In genomic region chr13:20713014-20713376, GRCh38 we compare ENCODE assay signal across 11 cellular contexts. TPM values are rescaled to one million over a fixed set of nuclear protein-coding genes. Genes with fewer than 3 reads are reported as not detected.
A peak's percentile ranks its signal among the peaks of the same experiment; 100 is the strongest.
DNase-seq lines count a peak whose midpoint lies in the region; ATAC-seq, FAIRE-seq and TF ChIP-seq lines count a peak whose summit lies in the region.
"Had no signal": no experiment of that assay in that cellular context is flagged by ENCODE, and none has a peak within 500 bp of the region (broad histone marks: within the 10 kb centered on the region; RNA-seq: fewer than 3 reads in every experiment).

No MANE protein-coding gene starts in this region.

- H3K36me3 ChIP-seq in heart right ventricle (no peaks in the 10 kb centered on the region), K562 (ENCODE audit: control insufficient read depth, insufficient read depth, low read length) (no peaks in the 10 kb centered on the region), mesendoderm (ENCODE audit: control insufficient read depth, insufficient read depth, low read length) (no peaks in the 10 kb centered on the region), vagina (no peaks in the 10 kb centered on the region)
- H3K36me3 ChIP-seq: colonic mucosa had no signal

- H3K23ac ChIP-seq in mesendoderm (ENCODE audit: low read length) = no peak overlapping the region

- no peak overlapping the region for H4K5ac ChIP-seq in mesendoderm (ENCODE audit: low read length)

- in situ Hi-C loops in K562 (cut with MboI) = loop anchor here (10.0 kb wide), 1 partner anchor 212 kb away; no protein-coding TSS in a partner anchor

- no peaks in the 10 kb centered on the region for H4K20me1 ChIP-seq in K562 (replicated peaks; ENCODE audit: control insufficient read depth, insufficient read depth, low read length)

- TF ChIP-seq CTCF in heart right ventricle (IDR thresholded peaks at IDR 0.05) = no peak
- no peak for TF ChIP-seq CTCF in K562 (IDR thresholded peaks at IDR 0.05 in 2 of 3, conservative IDR thresholded peaks at IDR 0.05 in 1 of 3; ENCODE audit: insufficient read depth in 2 of 3, low read depth in 1 of 3, low read length in 3 of 3)
- TF ChIP-seq CTCF in vagina (IDR thresholded peaks at IDR 0.05) = no peak

- no peak for TF ChIP-seq RAD21 in K562 (CRISPR knock-in tag; conservative IDR thresholded peaks at IDR 0.05 in 1 of 2, IDR thresholded peaks at IDR 0.05 in 1 of 2)

- no peak for FAIRE-seq in K562 (lab: Jason Lieb, UNC)
- FAIRE-seq: islet of Langerhans had no signal

- DNase-seq in heart right ventricle (no peak), Right ventricle myocardium superior (no peak), K562 (ENCODE audit: extremely low read depth in 1 of 4, low spot score in 3 of 4) (no peak), mesendoderm (no peak), vagina (ENCODE audit: extremely low spot score in 2 of 2) (no peak)
- DNase-seq in activated T-cell treated with anti-CD3 and anti-CD28 coated beads, Interleukin-2, amount 50 U/mL, for 48 hours = no peak
- no peak for DNase-seq in activated CD4-positive, alpha-beta T cell treated with anti-CD3 and anti-CD28 coated beads, Interleukin-2, amount 50 U/mL, for 4 hours
- DNase-seq: NCI-H510A treated with DMSO at 0.1 percent for 48 hours had no signal

- H3K79me2 ChIP-seq in K562 (ENCODE audit: control insufficient read depth, insufficient read depth, low read length) (no peaks in the 10 kb centered on the region), mesendoderm (ENCODE audit: control insufficient read depth, insufficient read depth, low read length) (no peaks in the 10 kb centered on the region)

- H2AK5ac ChIP-seq in mesendoderm (ENCODE audit: low read length) = no peak overlapping the region

- POLR2A ChIA-PET in K562 (lab: Yijun Ruan, JAX) = no interaction called here

- H3K9me1 ChIP-seq in K562 (ENCODE audit: control insufficient read depth, insufficient read depth, low read length) = no peaks in the 10 kb centered on the region

- TF ChIP-seq POLR2A in K562 (conservative IDR thresholded peaks at IDR 0.05) = no peak
- no peak for TF ChIP-seq POLR2A in vagina (IDR thresholded peaks at IDR 0.05)

- H4K8ac ChIP-seq in mesendoderm (ENCODE audit: low read depth, low read length) = no peak overlapping the region

- H3K4ac ChIP-seq in mesendoderm (ENCODE audit: low read depth, low read length) = no peak overlapping the region

- no TSS peak for BruUV-seq in K562 (replicated peaks; lab: Mats Ljungman, UMichigan)

- intact Hi-C loops in heart right ventricle (cut with DNase I) (loop anchor here (1.0 to 10.0 kb wide), 13 partner anchors 59 to 221 kb away; partner anchors contain the start of gene EEF1AKMT1 (in 3 of the 10)), Right ventricle myocardium superior (cut with DNase I) (loop anchor here (5.0 kb wide), 2 partner anchors 114 to 209 kb away; no protein-coding TSS in a partner anchor), K562 (cut with micrococcal nuclease) (loop anchor here (2.0 to 5.0 kb wide), 3 partner anchors 59 to 212 kb away; partner anchors contain the start of gene EEF1AKMT1), vagina (cut with DNase I) (loop anchor here (10.0 kb wide), 1 partner anchor 212 kb away; no protein-coding TSS in a partner anchor)

- H2AFZ ChIP-seq in K562 (ENCODE audit: low read depth, low read length) = peak overlapping the region; percentile 92

- no peak overlapping the region for H3K18ac ChIP-seq in mesendoderm (ENCODE audit: low read length)

- H3K9ac ChIP-seq in K562 (ENCODE audit: insufficient read depth in 1 of 2, low read depth in 2 of 2, low read length in 2 of 2) (no peak overlapping the region), mesendoderm (ENCODE audit: low read length) (no peak overlapping the region)

- TF ChIP-seq EP300 in K562 (IDR thresholded peaks at IDR 0.05; ENCODE audit: low read length) = no peak

- no peaks in the 10 kb centered on the region for H3K79me1 ChIP-seq in mesendoderm (ENCODE audit: low read length)

- 13 to 17% methylated on average over 11 of the region's 11 CpGs for WGBS in heart right ventricle, 2 donors
- WGBS in K562 (ENCODE audit: insufficient coverage, low coverage, missing lambda C conversion rate) = 68% methylated on average over 5 of the region's 11 CpGs
- no CpG with 5 or more reads among the region's 11 CpGs for WGBS in mesendoderm (ENCODE audit: extremely low coverage, insufficient coverage, low lambda C conversion rate)

- H3K9me3 ChIP-seq in heart right ventricle (no peaks in the 10 kb centered on the region), K562 (replicated peaks; ENCODE audit: control insufficient read depth, insufficient read depth, low read depth, low read length) (no peaks in the 10 kb centered on the region), vagina (no peaks in the 10 kb centered on the region)
- H3K9me3 ChIP-seq: colonic mucosa had no signal

- H3K4me3 ChIP-seq in heart right ventricle (peak overlapping the region in 9 of 10 donors; percentile 16 to 41 (median 31)), K562 (no peak overlapping the region), mesendoderm (ENCODE audit: low read length) (no peak overlapping the region), vagina (no peak overlapping the region)
- H3K4me3 ChIP-seq: colonic mucosa had no signal

- H3K4me1 ChIP-seq in heart right ventricle (peaks cover 3 to 43% (median 24%) of the 10 kb centered on the region in 9 donors), K562 (replicated peaks in 1 of 2; ENCODE audit: control insufficient read depth in 2 of 2, insufficient read depth in 2 of 2, low read length in 2 of 2) (peaks cover 2 to 5% of the 10 kb centered on the region in 2 experiments; a peak in 4 of 5 replicates), mesendoderm (ENCODE audit: control insufficient read depth, low read depth, low read length) (no peaks in the 10 kb centered on the region), vagina (peaks cover 20% of the 10 kb centered on the region)
- H3K4me1 ChIP-seq: colonic mucosa had no signal

- H3K27me3 ChIP-seq in heart right ventricle = no peaks in the 10 kb centered on the region
- H3K27me3 ChIP-seq in K562 (ENCODE audit: control insufficient read depth in 2 of 2, insufficient read depth in 2 of 2, low read length in 2 of 2) = peaks cover 0 to 5% of the 10 kb centered on the region in 2 experiments; a peak in 2 of 5 replicates
- no peaks in the 10 kb centered on the region for H3K27me3 ChIP-seq in mesendoderm (ENCODE audit: insufficient read depth, low read length, poor library complexity)
- no peaks in the 10 kb centered on the region for H3K27me3 ChIP-seq in vagina
- H3K27me3 ChIP-seq: colonic mucosa had no signal

- H2BK15ac ChIP-seq in mesendoderm (replicated peaks; ENCODE audit: low read depth) = no peak overlapping the region

- H3K56ac ChIP-seq in mesendoderm (ENCODE audit: low read length) = peak overlapping the region; percentile 77

- H3K27ac ChIP-seq in heart right ventricle (peak overlapping the region in 8 of 10 donors; percentile 27 to 88 (median 76)), K562 (ENCODE audit: extremely low read depth, low read depth, low read length) (no peak overlapping the region), mesendoderm (ENCODE audit: low read depth, low read length) (no peak overlapping the region), vagina (peak overlapping the region; percentile 72)
- H3K27ac ChIP-seq: colonic mucosa had no signal

- no peak overlapping the region for H2BK5ac ChIP-seq in mesendoderm (ENCODE audit: low read length)

- CTCF ChIA-PET in K562 (lab: Yijun Ruan, JAX; ENCODE audit: low intra/inter-chr PET ratio) = interaction anchor here (0.6 to 1.5 kb wide), 4 partner anchors 21 to 217 kb away, joined by 3 to 8 read pairs (median 4); no protein-coding TSS in a partner anchor

- ATAC-seq in heart right ventricle (peak in 4 of 8 donors; percentile 13 to 26 (median 20)), Right ventricle myocardium superior (ENCODE audit: poor library complexity) (no peak), K562 (no peak), GM18519 (IDR thresholded peaks at IDR 0.05; ENCODE audit: low FRiP score, unreplicated experiment) (no peak)

- H2BK120ac ChIP-seq in mesendoderm (ENCODE audit: low read depth, low read length) = no peak overlapping the region

- H3K4me2 ChIP-seq in K562 (ENCODE audit: insufficient read depth, low read length) (peak overlapping the region; percentile 49), mesendoderm (ENCODE audit: low read length) (peak overlapping the region; percentile 49)

TF ChIP-seq in K562, 482 proteins besides CTCF, POLR2A, EP300 and RAD21 (continues in another document):
- TF ChIP-seq BMI1 (IDR thresholded peaks at IDR 0.05; ENCODE audit: low read length) = no peak
- TF ChIP-seq NEUROD1 (IDR thresholded peaks at IDR 0.05; ENCODE audit: borderline replicate concordance, low read depth, low read length, partially characterized antibody) = no peak
- no peak for TF ChIP-seq NCOA1 (IDR thresholded peaks at IDR 0.05; ENCODE audit: low read depth)
- no peak for TF ChIP-seq ZNF311 (CRISPR knock-in tag; IDR thresholded peaks at IDR 0.05)
- TF ChIP-seq BCOR (IDR thresholded peaks at IDR 0.05) = no peak

RNA-seq across cellular contexts. Expression of gene IL17D, which starts 9.5 kb away (rescaled TPM):
- 1 to 10 TPM in 5 of 10 donors, under 1 TPM in 5; 0.30 to 2.2 (median 1.0) TPM for total RNA-seq in heart right ventricle
- polyA plus RNA-seq in heart right ventricle = under 1 TPM; 0.51 to 0.72 TPM
- 0.54 TPM for total RNA-seq in Right ventricle myocardium superior
- total RNA-seq in K562 (2011; cell fraction: chromatin; rRNA removed; ENCODE audit: low replicate concordance) = not detected in 2 replicates
- not detected in 2 replicates for total RNA-seq in K562 (2011; cell fraction: nucleolus; rRNA removed)
- not detected in 2 replicates for total RNA-seq in K562 (2011; cell fraction: nucleoplasm; rRNA removed)
- total RNA-seq in K562 (2014; rRNA removed) = 0.08 TPM in 1 of 2 replicates, not detected in the other
- 0.11 TPM in 1 of 2 replicates, not detected in the other for total RNA-seq in K562 (2014; rRNA removed; fragmentation: Illumina TruSeq; extraction: Trizol)
- not detected in 2 replicates for total RNA-seq in K562 (2015; rRNA removed; fragmentation: Illumina TruSeq; extraction: Trizol)
- total RNA-seq in K562 (2021) = 0.11 and 0.13 TPM in 2 replicates
- 0.04 TPM in 1 of 2 replicates, not detected in the other for polyA plus RNA-seq in K562 (2011; rRNA removed)
- polyA plus RNA-seq in K562 (2011; cell fraction: cytosol; rRNA removed) = 0.10 TPM in 2 replicates
- 0.17 TPM in 1 of 2 replicates, not detected in the other for polyA plus RNA-seq in K562 (2011; cell fraction: nucleus; rRNA removed)
- polyA plus RNA-seq in K562 (2012) = 0.62 and 0.86 TPM in 2 replicates
- polyA plus RNA-seq in K562 (2014; fragmentation: Illumina TruSeq; extraction: Trizol) = not detected in 2 replicates
- polyA plus RNA-seq in K562 (2014; fragmentation: Nextera tagmentation; extraction: Ambion mirVana) = under 1 TPM; 0.53 to 0.55 TPM
- 0.08 TPM in 1 of 2 replicates, not detected in the other for polyA plus RNA-seq in K562 (2014; rRNA removed)
- polyA minus RNA-seq in K562 (2011; rRNA and poly(A)+ RNA removed) = not detected in 2 replicates
- polyA minus RNA-seq in K562 (2011; cell fraction: cytosol; rRNA and poly(A)+ RNA removed) = not detected in 2 replicates
- polyA minus RNA-seq in K562 (2011; cell fraction: nucleus; rRNA and poly(A)+ RNA removed) = not detected in 2 replicates
- polyA plus RNA-seq in mesendoderm (2013, experiment 1 of 2) = 0.66 TPM
- polyA plus RNA-seq in mesendoderm (2013, experiment 2 of 2) = 0.56 TPM
- total RNA-seq in vagina = 3.7 TPM

Comparison
In these comparisons a context has a peak if more than half of its experiments do, and no peak if none do; other contexts are left out.
1. H3K27ac ChIP-seq: peak in heart right ventricle (8 of 10) and vagina (single experiment); none in K562 (single experiment) and mesendoderm (single experiment).
2. H3K4me3 ChIP-seq: peak in heart right ventricle (9 of 10); none in K562 (single experiment), mesendoderm (single experiment) and vagina (0 of 2).